In the genomic region with DNA sequence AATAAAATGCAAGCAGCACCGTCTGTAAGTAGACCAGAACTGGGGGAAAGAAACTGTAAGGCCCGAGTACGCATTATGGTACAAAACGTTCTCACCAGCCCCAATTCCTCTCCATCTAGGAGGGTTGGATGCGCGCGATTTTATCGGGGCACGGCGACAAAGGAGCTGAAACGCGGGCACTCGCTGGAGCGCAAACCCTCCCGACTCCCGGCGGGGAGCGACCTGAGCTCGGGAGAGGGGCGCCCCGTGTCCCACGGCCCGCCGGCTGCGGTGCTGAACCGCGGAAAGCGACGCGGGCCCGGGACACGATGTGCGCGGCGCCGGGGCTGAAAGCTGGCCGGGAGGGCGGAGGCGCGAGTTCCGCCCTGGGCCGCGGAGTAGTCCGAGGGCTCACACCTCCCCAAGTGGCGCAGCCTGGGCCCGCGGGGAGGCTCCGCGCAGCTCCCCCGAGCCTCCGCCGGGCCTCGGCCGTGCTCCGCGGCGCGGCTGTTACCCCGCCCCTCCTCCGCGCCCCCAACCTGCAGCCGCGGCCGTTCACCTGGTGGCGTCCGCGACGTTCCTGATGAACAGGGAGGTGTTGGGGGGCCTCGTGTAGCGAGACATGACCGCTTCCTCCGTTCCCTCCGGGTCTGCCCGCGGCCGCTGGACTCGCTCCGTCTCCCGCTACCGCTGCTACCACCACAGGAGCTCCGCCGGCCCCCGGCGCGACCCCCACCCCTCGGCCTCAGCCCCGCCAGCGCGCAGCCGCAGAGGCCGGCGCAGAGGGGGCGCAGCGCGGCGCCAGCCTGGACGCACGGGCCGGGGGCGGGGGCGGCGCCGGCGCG, we compare ENCODE assay signal across 7 cellular contexts. TPM values are rescaled to one million over a fixed set of nuclear protein-coding genes. Genes with fewer than 3 reads are reported as not detected.
DNase-seq lines count a peak whose midpoint lies in the region; ATAC-seq, FAIRE-seq and TF ChIP-seq lines count a peak whose summit lies in the region.

A gene (minus strand): TSS at position 787 of the 824 bp plus-strand sequence. CDS start 184 bp downstream, at position 603.

- H3K9me3 Mint-ChIP-seq in activated T-helper 17 cell treated with anti-CD3 and anti-CD28 coated beads, Interleukin-2, amount 50 U/mL, for 72 hours: no peaks in the 10 kb centered on the region

- H3K36me3 ChIP-seq in urinary bladder (ENCODE audit: insufficient read depth): no peaks in the 10 kb centered on the region

- TF ChIP-seq CTCF in foreskin fibroblast (IDR thresholded peaks at IDR 0.05; ENCODE audit: low read depth, low read length): no peak

- peak within 1 kb of the TSS; percentile 45 to 56 for H3K4me3 ChIP-seq in foreskin fibroblast (ENCODE audit: low read depth in 1 of 2, low read length in 2 of 2)
- peak within 1 kb of the TSS; percentile 65 for H3K4me3 ChIP-seq in urinary bladder (ENCODE audit: low read depth, low read length)

- peaks cover 6% of the 10 kb centered on the region for H3K4me1 Mint-ChIP-seq in activated T-helper 17 cell treated with anti-CD3 and anti-CD28 coated beads, Interleukin-2, amount 50 U/mL, for 72 hours

- peak; percentile 70 for ATAC-seq in HG02763 (IDR thresholded peaks at IDR 0.05; ENCODE audit: unreplicated experiment)
- peak; percentile 91 for ATAC-seq in activated T-helper 17 cell treated with anti-CD3 and anti-CD28 coated beads, Interleukin-2, amount 50 U/mL, for 72 hours (replicated peaks)

- H3K27ac ChIP-seq in urinary bladder (ENCODE audit: low read depth): no peak within 1 kb of the TSS

- H3K4me1 ChIP-seq in urinary bladder (ENCODE audit: insufficient read depth): peaks cover 1% of the 10 kb centered on the region

- H3K36me3 Mint-ChIP-seq in activated T-helper 17 cell treated with anti-CD3 and anti-CD28 coated beads, Interleukin-2, amount 50 U/mL, for 72 hours (ENCODE audit: low read depth): no peaks in the 10 kb centered on the region

- peak; percentile 50 for FAIRE-seq in GM18507 (lab: Jason Lieb, UNC)

- peak within 1 kb of the TSS; percentile 57 for H3K27ac Mint-ChIP-seq in activated T-helper 17 cell treated with anti-CD3 and anti-CD28 coated beads, Interleukin-2, amount 50 U/mL, for 72 hours

- DNase-seq in GM18507 (ENCODE audit: extremely low spot score, insufficient read length, low read depth): peak; percentile 69
- DNase-seq in NCI-H748 (lab: John Stamatoyannopoulos, UW; ENCODE audit: unreplicated experiment): peak; percentile 73
- peak; percentile 21 to 62 for DNase-seq in foreskin fibroblast
- DNase-seq in occipital lobe (lab: John Stamatoyannopoulos, UW): peak; percentile 47

- H3K27me3 Mint-ChIP-seq in activated T-helper 17 cell treated with anti-CD3 and anti-CD28 coated beads, Interleukin-2, amount 50 U/mL, for 72 hours: peaks cover 6% of the 10 kb centered on the region

- H3K4me3 Mint-ChIP-seq in activated T-helper 17 cell treated with anti-CD3 and anti-CD28 coated beads, Interleukin-2, amount 50 U/mL, for 72 hours: peak within 1 kb of the TSS; percentile 85

- under 1% methylated on average over 105 of the region's 105 CpGs for WGBS in urinary bladder

RNA-seq across cellular contexts. Expression of the gene that starts here (rescaled TPM):
- total RNA-seq in activated T-helper 17 cell treated with anti-CD3 and anti-CD28 coated beads, Interleukin-2, amount 50 U/mL, for 72 hours: 1 to 10 TPM in 1 of 2 donors, not detected in 1; 1.1 TPM
- total RNA-seq in occipital lobe (34.9 TPM), urinary bladder (8.6 TPM)
- 1.3 TPM for polyA plus RNA-seq in urinary bladder
